ENCODE assay signal across 7 cellular contexts in genomic region chrX:57204306-57204705, GRCh38.
"Had no signal": no experiment of that assay in that cellular context is flagged by ENCODE, and none has a peak within 500 bp of the region (broad histone marks: within the 10 kb centered on the region; RNA-seq: fewer than 3 reads in every experiment).

No MANE protein-coding gene starts in this region.

- FAIRE-seq: G401.6, GM12878, GM12892, GM18507, GM19239 had no signal

- ATAC-seq: GM12878 had no signal

- DNase-seq: GDM1, GF-D8 had no signal

- H3K4me3 ChIP-seq: GM12878 had no signal
